Comparison of ENCODE assay signal across 10 cellular contexts in the genomic region with DNA sequence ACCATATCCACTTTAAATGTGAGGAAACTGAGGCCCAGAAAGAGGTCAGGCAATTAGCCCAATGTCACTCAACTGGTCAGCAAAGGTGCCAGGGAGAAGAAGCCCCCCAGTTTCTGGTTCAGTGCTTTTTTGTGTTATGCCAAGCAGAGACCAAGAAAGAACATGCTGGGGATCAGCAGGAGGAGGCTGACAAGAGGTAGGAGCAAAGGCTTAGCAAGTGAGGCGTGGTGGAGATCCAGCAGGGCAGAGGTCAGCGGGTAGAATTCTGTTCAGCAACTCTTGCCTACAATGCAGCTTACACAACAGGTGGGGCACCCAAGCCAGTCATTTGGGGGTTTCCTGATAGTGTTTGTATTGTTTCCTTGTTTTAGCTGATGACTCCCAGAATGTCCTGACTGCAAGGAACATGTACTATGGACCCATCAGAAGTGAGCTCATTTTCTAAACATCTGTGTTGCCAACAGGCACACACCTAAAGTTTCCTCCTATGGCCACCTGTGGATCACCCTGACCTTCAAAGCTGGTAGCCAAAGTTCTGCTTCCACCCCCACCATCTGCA. TPM values are rescaled to one million over a fixed set of nuclear protein-coding genes. Genes with fewer than 3 reads are reported as not detected.
DNase-seq lines count a peak whose midpoint lies in the region; FAIRE-seq and TF ChIP-seq lines count a peak whose summit lies in the region.
"Had no signal": no experiment of that assay in that cellular context is flagged by ENCODE, and none has a peak within 500 bp of the region (broad histone marks: within the 10 kb centered on the region; RNA-seq: fewer than 3 reads in every experiment).

No MANE protein-coding gene starts in this region.

- no peak overlapping the region for H3K4ac ChIP-seq in trophoblast cell (ENCODE audit: low read depth, low read length)

- H4K91ac ChIP-seq in trophoblast cell (ENCODE audit: low read depth, low read length), result no peak overlapping the region

- H3K27ac ChIP-seq in trophoblast cell (ENCODE audit: low read depth, low read length), result no peak overlapping the region
- H3K27ac ChIP-seq: testis had no signal

- no peak overlapping the region for H3K14ac ChIP-seq in trophoblast cell (ENCODE audit: low read length)

- no peak overlapping the region for H2AK5ac ChIP-seq in trophoblast cell (ENCODE audit: low read length)

- H3K4me1 ChIP-seq in trophoblast cell (ENCODE audit: control insufficient read depth in 1 of 2, insufficient read depth in 2 of 2, low read length in 2 of 2), result peaks cover 2% of the 10 kb centered on the region in 2 experiments

- H3K79me2 ChIP-seq in trophoblast cell (ENCODE audit: control insufficient read depth, insufficient read depth, low read length, poor library complexity), result no peaks in the 10 kb centered on the region

- no peak overlapping the region for H2AFZ ChIP-seq in trophoblast cell (ENCODE audit: insufficient read depth, low read length, poor library complexity)

- no CpG with 5 or more reads among the region's 2 CpGs for WGBS in trophoblast cell (ENCODE audit: extremely low coverage, insufficient coverage, insufficient read length)

- H3K27me3 ChIP-seq in trophoblast cell (ENCODE audit: insufficient read depth, low read length), result no peaks in the 10 kb centered on the region
- H3K27me3 ChIP-seq: testis had no signal

- no peak overlapping the region for H4K12ac ChIP-seq in trophoblast cell (ENCODE audit: low read depth, low read length)

- H3K79me1 ChIP-seq in trophoblast cell (ENCODE audit: low read length), result no peaks in the 10 kb centered on the region

- peak overlapping the region; percentile 23 for H3K18ac ChIP-seq in trophoblast cell (ENCODE audit: low read length)

- H3K36me3 ChIP-seq in trophoblast cell (ENCODE audit: control insufficient read depth in 1 of 2, insufficient read depth in 2 of 2, low read length in 2 of 2), result no peaks in the 10 kb centered on the region

- no peak for TF ChIP-seq CTCF in epithelial cell of esophagus (IDR thresholded peaks at IDR 0.05; ENCODE audit: insufficient read depth, low read depth, low read length, missing control alignments)

- H3K4me3 ChIP-seq in epithelial cell of esophagus (ENCODE audit: low read length), result no peak overlapping the region
- no peak overlapping the region for H3K4me3 ChIP-seq in trophoblast cell (ENCODE audit: low read depth, low read length)
- H3K4me3 ChIP-seq: testis had no signal

- H2BK5ac ChIP-seq in trophoblast cell (ENCODE audit: low read depth, low read length, poor library complexity), result no peak overlapping the region

- peak; percentile 24 for FAIRE-seq in GM18507 (lab: Jason Lieb, UNC)

- no peak overlapping the region for H3K23ac ChIP-seq in trophoblast cell (ENCODE audit: low read length)

- DNase-seq in GM18507 (ENCODE audit: extremely low spot score, insufficient read length, low read depth), result no peak
- peak; percentile 67 for DNase-seq in RPMI8226
- peak; percentile 32 for DNase-seq in epithelial cell of esophagus (ENCODE audit: low read depth)
- no peak for DNase-seq in trophoblast cell
- no peak for DNase-seq in stimulated activated CD4-positive, alpha-beta T cell treated with anti-CD3 and anti-CD28 coated beads, Interleukin-4, amount 100 ng/mL, for 1 hour
- no peak for DNase-seq in HCEC 1CT
- no peak for DNase-seq in NCI-H128 (lab: John Stamatoyannopoulos, UW; ENCODE audit: unreplicated experiment)
- DNase-seq: DMS79 treated with DMSO at 0.1 percent for 48 hours, NCI-H1930, testis had no signal

- H2BK12ac ChIP-seq in trophoblast cell (ENCODE audit: low read length), result no peak overlapping the region

- no peak overlapping the region for H4K8ac ChIP-seq in trophoblast cell (ENCODE audit: low read depth, low read length)

- no peak overlapping the region for H3K9ac ChIP-seq in trophoblast cell (ENCODE audit: low read length)

- no peak overlapping the region for H3K4me2 ChIP-seq in trophoblast cell (ENCODE audit: low read length)

- no peak overlapping the region for H2BK120ac ChIP-seq in trophoblast cell (ENCODE audit: insufficient read depth, low read length, poor library complexity)

- H3K9me3 ChIP-seq in trophoblast cell (ENCODE audit: insufficient read depth, low read depth, low read length), result no peaks in the 10 kb centered on the region
- H3K9me3 ChIP-seq: testis had no signal

RNA-seq across cellular contexts. Expression of gene LPIN2, which starts 28.2 kb away (rescaled TPM):
- 15.7 and 16.3 TPM in 2 replicates for polyA plus RNA-seq in trophoblast cell (2013)

Comparison
In these comparisons a context has a peak if more than half of its experiments do, and no peak if none do; other contexts are left out.
1. DNase-seq: peak in RPMI8226 (single experiment) and epithelial cell of esophagus (single experiment); none in GM18507 (single experiment), trophoblast cell (0 of 2), stimulated activated CD4-positive, alpha-beta T cell treated with anti-CD3 and anti-CD28 coated beads, Interleukin-4, amount 100 ng/mL, for 1 hour (single experiment), HCEC 1CT (single experiment) and NCI-H128 (single experiment).